In the genomic region with DNA sequence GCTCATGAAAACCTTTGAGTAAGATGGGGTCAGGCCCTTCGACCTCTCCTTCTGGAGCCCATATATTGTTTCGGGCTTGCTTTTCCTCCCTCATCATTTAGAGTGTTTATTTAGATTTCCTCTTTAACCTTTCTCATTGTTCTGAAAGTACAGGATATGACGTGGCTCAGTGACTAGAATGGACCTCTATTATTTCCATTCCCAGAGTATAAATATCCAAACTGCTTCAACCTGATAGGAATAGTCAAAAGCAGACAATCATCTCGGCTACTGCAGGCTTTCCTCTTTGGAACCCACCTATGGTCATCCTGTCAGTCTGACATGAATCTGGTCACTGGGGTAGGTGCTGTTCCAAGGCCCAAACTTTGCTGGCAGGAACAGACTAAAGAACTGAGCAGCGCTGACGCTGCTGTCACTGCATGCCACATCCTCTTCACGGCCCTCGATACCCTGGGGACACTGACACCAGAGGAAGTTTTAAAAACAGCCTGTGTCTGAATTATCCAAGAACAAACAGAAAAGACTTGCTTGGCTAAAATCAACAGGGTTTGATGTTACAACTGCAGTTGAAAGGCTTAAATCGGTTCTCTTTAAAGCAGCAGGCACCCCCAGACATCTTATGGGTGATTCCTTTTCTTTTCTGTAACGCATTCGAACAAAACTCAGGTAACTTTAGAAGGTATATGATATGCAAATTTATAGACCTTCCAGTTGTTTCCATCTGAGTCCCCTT, we compare ENCODE assay signal across 8 cellular contexts. TPM values are rescaled to one million over a fixed set of nuclear protein-coding genes. Genes with fewer than 3 reads are reported as not detected.
DNase-seq lines count a peak whose midpoint lies in the region; ATAC-seq and TF ChIP-seq lines count a peak whose summit lies in the region.

No MANE protein-coding gene starts in this region.

- ATAC-seq in GM19035 (IDR thresholded peaks at IDR 0.05; ENCODE audit: unreplicated experiment) (peak; percentile 63), HG03159 (IDR thresholded peaks at IDR 0.05; ENCODE audit: unreplicated experiment) (peak; percentile 69), activated B cell treated with CpG ODN at 0.5 μM for 24 hours (ENCODE audit: low read depth) (peak; percentile 76)

- H3K4me1 Mint-ChIP-seq in activated B cell treated with CpG ODN at 0.5 μM for 24 hours (peaks cover 70% of the 10 kb centered on the region), nephron progenitor cell (peaks cover 63% of the 10 kb centered on the region)

- H3K4me3 Mint-ChIP-seq in activated B cell treated with CpG ODN at 0.5 μM for 24 hours: peak overlapping the region; percentile 77
- peak overlapping the region; percentile 37 for H3K4me3 Mint-ChIP-seq in nephron progenitor cell

- DNase-seq in AG04449 (ENCODE audit: low read depth, low spot score): no peak
- DNase-seq in activated B cell treated with CpG ODN at 0.5 μM for 24 hours: peak; percentile 51
- DNase-seq in dermis microvascular lymphatic vessel endothelial cell (ENCODE audit: low read depth in 2 of 2): peak; percentile 94
- peak; percentile 17 for DNase-seq in nephron progenitor cell
- no peak for DNase-seq in NCI-H446 (lab: John Stamatoyannopoulos, UW)
- no peak for DNase-seq in SKM-1 (lab: John Stamatoyannopoulos, UW; ENCODE audit: unreplicated experiment)

- no peaks in the 10 kb centered on the region for H3K27me3 Mint-ChIP-seq in activated B cell treated with CpG ODN at 0.5 μM for 24 hours
- peaks cover 9% of the 10 kb centered on the region for H3K27me3 Mint-ChIP-seq in nephron progenitor cell (ENCODE audit: low read depth, poor library complexity)

- POLR2A ChIA-PET in AG04449 (lab: Yijun Ruan, JAX): interaction anchor here (0.7 to 1.2 kb wide), 2 partner anchors 11 to 28 kb away, joined by 3 to 4 read pairs; no protein-coding TSS in a partner anchor
- POLR2A ChIA-PET in activated B cell treated with CpG ODN at 0.5 μM for 24 hours (lab: Charles Lee): interaction anchor here (0.6 to 2.9 kb wide), 10 partner anchors 15 to 1349 kb away, joined by 3 to 20 read pairs (median 8); a partner anchor contains a TSS

- CTCF ChIA-PET in AG04449 (lab: Yijun Ruan, JAX): interaction anchor here (0.9 to 1.7 kb wide), 7 partner anchors 10 to 176 kb away, joined by 3 to 8 read pairs (median 3); no protein-coding TSS in a partner anchor
- CTCF ChIA-PET in activated B cell treated with CpG ODN at 0.5 μM for 24 hours (lab: Charles Lee): interaction anchor here (0.6 to 5.3 kb wide), 6 partner anchors 19 to 431 kb away, joined by 3 to 30 read pairs (median 5); no protein-coding TSS in a partner anchor

- H3K4me3 ChIP-seq in AG04449 (ENCODE audit: low read depth, low read length): 0 out of 2 replicates have a peak overlapping the region, but pooled peaks have one; percentile 4

- H3K9me3 Mint-ChIP-seq in activated B cell treated with CpG ODN at 0.5 μM for 24 hours (no peaks in the 10 kb centered on the region), nephron progenitor cell (no peaks in the 10 kb centered on the region)

- H3K36me3 Mint-ChIP-seq in activated B cell treated with CpG ODN at 0.5 μM for 24 hours (ENCODE audit: low read depth) (peaks cover 1% of the 10 kb centered on the region), nephron progenitor cell (ENCODE audit: low read depth) (no peaks in the 10 kb centered on the region)

- intact Hi-C loops in activated B cell treated with CpG ODN at 0.5 μM for 24 hours (cut with micrococcal nuclease): loop anchor here (1.0 to 10.0 kb wide), 11 partner anchors 8 to 1349 kb away; a partner anchor contains a TSS

- H3K27ac Mint-ChIP-seq in activated B cell treated with CpG ODN at 0.5 μM for 24 hours (peak overlapping the region; percentile 96), nephron progenitor cell (peak overlapping the region; percentile 89)

- TF ChIP-seq CTCF in AG04449 (IDR thresholded peaks at IDR 0.05; ENCODE audit: insufficient read depth, low read length, missing control alignments) (no peak), activated B cell treated with CpG ODN at 0.5 μM for 24 hours (IDR thresholded peaks at IDR 0.05) (no peak), nephron progenitor cell (IDR thresholded peaks at IDR 0.05) (no peak)

RNA-seq across cellular contexts. Expression of a gene that starts 5.0 kb away (rescaled TPM):
- 97.1 and 98.5 TPM in 2 replicates for total RNA-seq in activated B cell treated with CpG ODN at 0.5 μM for 24 hours
- 46.9 and 48.5 TPM in 2 replicates for total RNA-seq in dermis microvascular lymphatic vessel endothelial cell

RNA-seq across cellular contexts. Expression of a gene that starts 22.7 kb away (rescaled TPM):
- total RNA-seq in activated B cell treated with CpG ODN at 0.5 μM for 24 hours (0.75 and 0.81 TPM in 2 replicates), dermis microvascular lymphatic vessel endothelial cell (38.9 and 41.6 TPM in 2 replicates)

Comparison
In these comparisons a context has a peak if more than half of its experiments do, and no peak if none do; other contexts are left out.
1. DNase-seq: peak in activated B cell treated with CpG ODN at 0.5 μM for 24 hours (single experiment), dermis microvascular lymphatic vessel endothelial cell (2 of 2) and nephron progenitor cell (single experiment); none in AG04449 (single experiment), NCI-H446 (0 of 2) and SKM-1 (single experiment).
2. RNA of a gene that starts 22.7 kb away (total RNA-seq): 38.9 to 41.6 TPM in dermis microvascular lymphatic vessel endothelial cell; 0.75 to 0.81 TPM in activated B cell treated with CpG ODN at 0.5 μM for 24 hours; every median in the first group is over 10 times any median in the second.
3. Peak in every context shown above with its lines, with median percentiles within 50 percentile points of each other: ATAC-seq.